8 cellular contexts compared by ENCODE assay signal in genomic region chr12:56338643-56339422, GRCh38. TPM values are rescaled to one million over a fixed set of nuclear protein-coding genes. Genes with fewer than 3 reads are reported as not detected.
DNase-seq lines count a peak whose midpoint lies in the region; ATAC-seq, FAIRE-seq and TF ChIP-seq lines count a peak whose summit lies in the region.

Gene IL23A, plus strand, starts transcription at chr12:56338884. Its CDS starts 161 bp downstream, at chr12:56339045.

- TF ChIP-seq RAD21 in K562 (CRISPR knock-in tag; conservative IDR thresholded peaks at IDR 0.05 in 1 of 2, IDR thresholded peaks at IDR 0.05 in 1 of 2), result no peak

- H3K9me3 ChIP-seq in K562 (replicated peaks; ENCODE audit: control insufficient read depth, insufficient read depth, low read depth, low read length), result no peaks in the 10 kb centered on the region
- no peaks in the 10 kb centered on the region for H3K9me3 ChIP-seq in small intestine (ENCODE audit: control insufficient read depth, low read depth)

- POLR2A ChIA-PET in K562 (lab: Yijun Ruan, JAX), result interaction anchor here (0.6 to 19.0 kb wide), 5 partner anchors 13 to 171 kb away, joined by 4 to 274 read pairs (median 4); partner anchors contain the start of genes APOF, CNPY2, COQ10A and STAT2

- peak within 1 kb of the TSS; percentile 19; the same call in 1 of the 2 replicates for H2AFZ ChIP-seq in K562 (ENCODE audit: low read depth, low read length)

- ATAC-seq in GM21825 (IDR thresholded peaks at IDR 0.05; ENCODE audit: unreplicated experiment) (peak; percentile 38), K562 (no peak), HG03097 (IDR thresholded peaks at IDR 0.05; ENCODE audit: low FRiP score, unreplicated experiment) (no peak)

- DNase-seq in A172 (ENCODE audit: low spot score) (peak; percentile 61), T-helper 2 cell (peak; percentile 39 to 85 (median 80)), K562 (ENCODE audit: extremely low read depth in 1 of 4, low spot score in 3 of 4) (no peak), small intestine (peak; percentile 11), NCI-H1092 (lab: John Stamatoyannopoulos, UW) (no peak), DMS79 treated with DMSO at 0.1 percent for 48 hours (lab: John Stamatoyannopoulos, UW) (no peak)

- H3K4me3 ChIP-seq in K562, result no peak within 1 kb of the TSS
- no peak within 1 kb of the TSS for H3K4me3 ChIP-seq in small intestine (ENCODE audit: low read depth in 1 of 2, low read length in 2 of 2)

- H4K20me1 ChIP-seq in K562 (replicated peaks; ENCODE audit: control insufficient read depth, insufficient read depth, low read length), result no peaks in the 10 kb centered on the region

- peaks cover 3% of the 10 kb centered on the region for H3K9me1 ChIP-seq in K562 (ENCODE audit: control insufficient read depth, insufficient read depth, low read length)

- intact Hi-C loops in K562 (cut with micrococcal nuclease), result no loop called here

- TF ChIP-seq CTCF in K562 (IDR thresholded peaks at IDR 0.05 in 2 of 3, conservative IDR thresholded peaks at IDR 0.05 in 1 of 3; ENCODE audit: insufficient read depth in 2 of 3, low read depth in 1 of 3, low read length in 3 of 3), result no peak

- no peak for TF ChIP-seq POLR2A in K562 (conservative IDR thresholded peaks at IDR 0.05)

- no peaks in the 10 kb centered on the region for H3K27me3 ChIP-seq in K562 (ENCODE audit: control insufficient read depth in 2 of 2, insufficient read depth in 2 of 2, low read length in 2 of 2)
- no peaks in the 10 kb centered on the region for H3K27me3 ChIP-seq in small intestine (ENCODE audit: control insufficient read depth in 2 of 2, insufficient read depth in 2 of 2, low read length in 2 of 2)

- TF ChIP-seq EP300 in K562 (IDR thresholded peaks at IDR 0.05; ENCODE audit: low read length), result no peak

- peaks cover 13% of the 10 kb centered on the region for H3K79me2 ChIP-seq in K562 (ENCODE audit: control insufficient read depth, insufficient read depth, low read length)

- 84% methylated on average over 7 of the region's 8 CpGs for WGBS in K562 (ENCODE audit: insufficient coverage, low coverage, missing lambda C conversion rate)
- whole genome bisulfite sequencing in small intestine, 3 donors, result 40 to 64% (median 56%) methylated on average over 8 of the region's 8 CpGs

- in situ Hi-C loops in K562 (cut with MboI), result no loop called here

- H3K9ac ChIP-seq in K562 (ENCODE audit: insufficient read depth in 1 of 2, low read depth in 2 of 2, low read length in 2 of 2), result peak within 1 kb of the TSS; percentile 69 to 80

- CTCF ChIA-PET in K562 (lab: Yijun Ruan, JAX; ENCODE audit: low intra/inter-chr PET ratio), result no interaction called here

- H3K27ac ChIP-seq in K562 (ENCODE audit: extremely low read depth, low read depth, low read length) (peak within 1 kb of the TSS; percentile 84), small intestine (ENCODE audit: low read depth in 1 of 2, low read length in 1 of 2) (peak within 1 kb of the TSS; percentile 7 to 82)

- FAIRE-seq in K562 (lab: Jason Lieb, UNC), result no peak
- no peak for FAIRE-seq in small intestine (lab: Jason Lieb, UNC)

- H3K4me2 ChIP-seq in K562 (ENCODE audit: insufficient read depth, low read length), result peak within 1 kb of the TSS; percentile 57

- BruUV-seq in K562 (replicated peaks; lab: Mats Ljungman, UMichigan), result TSS peak; percentile 8

- H3K36me3 ChIP-seq in K562 (ENCODE audit: control insufficient read depth, insufficient read depth, low read length), result peaks cover 26% of the 10 kb centered on the region; the same call in 2 of the 3 replicates
- H3K36me3 ChIP-seq in small intestine (ENCODE audit: control insufficient read depth in 2 of 2, insufficient read depth in 2 of 2, low read length in 2 of 2), result peaks cover 7 to 11% of the 10 kb centered on the region in 2 donors

- peaks cover 17 to 44% of the 10 kb centered on the region in 2 experiments for H3K4me1 ChIP-seq in K562 (replicated peaks in 1 of 2; ENCODE audit: control insufficient read depth in 2 of 2, insufficient read depth in 2 of 2, low read length in 2 of 2)
- no peaks in the 10 kb centered on the region for H3K4me1 ChIP-seq in small intestine (ENCODE audit: control insufficient read depth in 2 of 2, insufficient read depth in 1 of 2, low read depth in 1 of 2, low read length in 1 of 2)

TF ChIP-seq in K562, 482 proteins besides CTCF, POLR2A, EP300 and RAD21:
- TF ChIP-seq CAMTA2 (CRISPR knock-in tag; conservative IDR thresholded peaks at IDR 0.05), result no peak
- peak; percentile 48; the same call in 1 of the 2 replicates for TF ChIP-seq POLR2G (IDR thresholded peaks at IDR 0.05; ENCODE audit: low read depth, low read length)
- peak; percentile 49 for TF ChIP-seq RBFOX2 (IDR thresholded peaks at IDR 0.05; ENCODE audit: low read depth, low read length)

RNA-seq across cellular contexts. Expression of gene IL23A, which starts in this region (rescaled TPM):
- 1.8 TPM in 1 of 2 replicates, not detected in the other for total RNA-seq in A172 (2014; rRNA removed; shearing (Covaris generic))
- total RNA-seq in K562 (2011; cell fraction: chromatin; rRNA removed; ENCODE audit: low replicate concordance), result 5.8 and 7.7 TPM in 2 replicates
- total RNA-seq in K562 (2011; cell fraction: nucleolus; rRNA removed), result 6.0 and 10.7 TPM in 2 replicates
- total RNA-seq in K562 (2011; cell fraction: nucleoplasm; rRNA removed), result 8.4 and 11.0 TPM in 2 replicates
- 7.8 and 8.9 TPM in 2 replicates for total RNA-seq in K562 (2014; rRNA removed)
- 9.0 and 9.1 TPM in 2 replicates for total RNA-seq in K562 (2014; rRNA removed; fragmentation: Illumina TruSeq; extraction: Trizol)
- total RNA-seq in K562 (2015; rRNA removed; fragmentation: Illumina TruSeq; extraction: Trizol), result 9.1 TPM in 2 replicates
- total RNA-seq in K562 (2021), result 9.6 and 12.5 TPM in 2 replicates
- 4.4 and 21.6 TPM in 2 replicates for polyA plus RNA-seq in K562 (2011; rRNA removed)
- 9.3 and 22.4 TPM in 2 replicates for polyA plus RNA-seq in K562 (2011; cell fraction: cytosol; rRNA removed)
- 18.8 and 49.0 TPM in 2 replicates for polyA plus RNA-seq in K562 (2011; cell fraction: nucleus; rRNA removed)
- 10.0 and 54.7 TPM in 2 replicates for polyA plus RNA-seq in K562 (2012)
- polyA plus RNA-seq in K562 (2014; fragmentation: Illumina TruSeq; extraction: Trizol), result 20.1 and 22.5 TPM in 2 replicates
- polyA plus RNA-seq in K562 (2014; fragmentation: Nextera tagmentation; extraction: Ambion mirVana), result 10 to 100 TPM; 36.7 to 37.2 TPM
- polyA plus RNA-seq in K562 (2014; rRNA removed), result 21.3 and 29.3 TPM in 2 replicates
- 0.98 and 2.3 TPM in 2 replicates for polyA minus RNA-seq in K562 (2011; rRNA and poly(A)+ RNA removed)
- 3.3 TPM in 1 of 2 replicates, not detected in the other for polyA minus RNA-seq in K562 (2011; cell fraction: cytosol; rRNA and poly(A)+ RNA removed)
- polyA minus RNA-seq in K562 (2011; cell fraction: nucleus; rRNA and poly(A)+ RNA removed), result 0.67 and 3.4 TPM in 2 replicates
- under 1 TPM in 1 of 3 donors, not detected in 2; 0.57 TPM for polyA plus RNA-seq in small intestine

Comparison
In these comparisons a context has a peak if more than half of its experiments do, and no peak if none do; other contexts are left out.
1. Peak in DNase-seq and H3K27ac ChIP-seq in small intestine; RNA of the gene not detected or under 1 TPM.
2. DNase-seq: peak in A172 (single experiment) and T-helper 2 cell (5 of 5); none in K562 (0 of 4), NCI-H1092 (single experiment) and DMS79 treated with DMSO at 0.1 percent for 48 hours (single experiment).